12 cellular contexts compared by ENCODE assay signal in the genomic region with DNA sequence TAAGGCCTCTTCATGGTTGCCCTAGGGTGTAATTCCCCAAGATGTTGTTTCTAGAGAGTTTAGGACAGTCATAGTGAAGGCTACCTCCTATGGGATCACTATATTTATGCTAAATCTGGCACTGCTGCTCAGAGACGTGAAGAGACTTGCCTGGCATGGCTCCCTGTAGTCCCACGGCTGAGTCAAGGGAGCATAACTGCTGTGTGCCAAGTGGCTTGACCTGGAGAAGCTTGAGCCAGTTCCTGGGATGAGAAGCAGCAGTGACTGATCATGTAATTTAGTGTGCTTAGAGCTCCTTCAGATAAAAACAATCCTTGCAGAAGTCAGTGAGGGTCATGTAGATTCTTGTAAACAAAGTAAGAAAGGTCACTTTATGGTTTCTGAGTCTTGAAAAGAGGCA.
DNase-seq lines count a peak whose midpoint lies in the region; ATAC-seq and TF ChIP-seq lines count a peak whose summit lies in the region.
"Had no signal": no experiment of that assay in that cellular context is flagged by ENCODE, and none has a peak within 500 bp of the region (broad histone marks: within the 10 kb centered on the region; RNA-seq: fewer than 3 reads in every experiment).

No MANE protein-coding gene starts in this region.

- TF ChIP-seq POLR2A in adrenal gland (IDR thresholded peaks at IDR 0.05) (no peak), heart left ventricle (IDR thresholded peaks at IDR 0.05) (no peak)

- peak; percentile 42 to 79 (median 70) for ATAC-seq in heart left ventricle
- no peak for ATAC-seq in GM18870 (IDR thresholded peaks at IDR 0.05; ENCODE audit: unreplicated experiment)

- H3K27me3 ChIP-seq in adrenal gland, result no peaks in the 10 kb centered on the region
- no peaks in the 10 kb centered on the region for H3K27me3 ChIP-seq in heart left ventricle

- H3K27ac ChIP-seq in adrenal gland (peak overlapping the region in 1 of 5 donors; percentile 40), heart left ventricle (peak overlapping the region in 1 of 12 donors; percentile 26)
- H3K27ac ChIP-seq: 22Rv1 had no signal

- H3K4me3 ChIP-seq in adrenal gland (no peak overlapping the region), heart left ventricle (no peak overlapping the region)
- H3K4me3 ChIP-seq: smooth muscle cell had no signal

- H3K36me3 ChIP-seq in adrenal gland (replicated peaks in 1 of 2), result no peaks in the 10 kb centered on the region
- H3K36me3 ChIP-seq in heart left ventricle, result no peaks in the 10 kb centered on the region

- intact Hi-C loops in adrenal gland (cut with DNase I), result no loop called here
- intact Hi-C loops in heart left ventricle (cut with DNase I), result no loop called here

- TF ChIP-seq CTCF in adrenal gland (IDR thresholded peaks at IDR 0.05) (no peak), heart left ventricle (IDR thresholded peaks at IDR 0.05) (no peak)

- H3K9me3 ChIP-seq in adrenal gland (replicated peaks in 1 of 3) (no peaks in the 10 kb centered on the region), heart left ventricle (no peaks in the 10 kb centered on the region)

- WGBS in adrenal gland, 4 donors, result 23 to 41% (median 34%) methylated on average over 2 of the region's 2 CpGs; no CpG with 5 or more reads in 1 of the 4 donors
- 0 to 23% (median 19%) methylated on average over 2 of the region's 2 CpGs for WGBS in heart left ventricle, 4 donors

- peaks cover 0 to 15% of the 10 kb centered on the region in 2 donors for H3K4me1 ChIP-seq in adrenal gland (replicated peaks in 1 of 2)
- peaks cover 0 to 11% (median 2%) of the 10 kb centered on the region in 12 donors for H3K4me1 ChIP-seq in heart left ventricle

- DNase-seq in DMS 273 (lab: John Stamatoyannopoulos, UW; ENCODE audit: unreplicated experiment) (peak; percentile 46), DMS 273 treated with DMSO at 0.1 percent for 48 hours (lab: John Stamatoyannopoulos, UW) (no peak), adrenal gland (peak in 6 of 7 donors; percentile 34 to 66 (median 42)), heart left ventricle (peak in 2 of 5 donors; percentile 58 to 63), stromal cell of bone marrow (ENCODE audit: low read depth) (peak; percentile 62), RKO (ENCODE audit: low spot score) (no peak), cortex of kidney (lab: John Stamatoyannopoulos, UW) (no peak)
- DNase-seq: COR-L47, NCI-H1436 treated with DMSO at 0.1 percent for 48 hours had no signal

Comparison
In these comparisons a context has a peak if more than half of its experiments do, and no peak if none do; other contexts are left out.
1. DNase-seq: peak in DMS 273 (single experiment), adrenal gland (6 of 7) and stromal cell of bone marrow (single experiment); none in DMS 273 treated with DMSO at 0.1 percent for 48 hours (single experiment), RKO (single experiment) and cortex of kidney (single experiment).